8 cellular contexts compared by ENCODE assay signal in genomic region chr12:1661553-1662335, GRCh38. TPM values are rescaled to one million over a fixed set of nuclear protein-coding genes. Genes with fewer than 3 reads are reported as not detected.
A peak's percentile ranks its signal among the peaks of the same experiment; 100 is the strongest.
DNase-seq lines count a peak whose midpoint lies in the region; ATAC-seq and TF ChIP-seq lines count a peak whose summit lies in the region.

No MANE protein-coding gene starts in this region.

- H3K4me3 ChIP-seq in kidney epithelial cell (ENCODE audit: low read depth, low read length), result peak overlapping the region; percentile 43

- H3K36me3 ChIP-seq in kidney epithelial cell (ENCODE audit: control insufficient read depth, insufficient read depth, low read length), result no peaks in the 10 kb centered on the region

- H3K27ac Mint-ChIP-seq in central memory CD8-positive, alpha-beta T cell (ENCODE audit: low read depth), result peak overlapping the region; percentile 74

- peaks cover 11% of the 10 kb centered on the region for H3K36me3 Mint-ChIP-seq in central memory CD8-positive, alpha-beta T cell (ENCODE audit: insufficient read depth)

- peaks cover 28% of the 10 kb centered on the region for H3K4me1 Mint-ChIP-seq in central memory CD8-positive, alpha-beta T cell

- in situ Hi-C loops in GM13977 (cut with MboI; ENCODE audit: low pct_unique_long_range_greater_than_20kb, low sequenced_read_pairs, unreplicated experiment), result no loop called here

- DNase-seq in GM13977 (ENCODE audit: low spot score), result peak; percentile 89
- peak; percentile 45 for DNase-seq in NCI-H2227 treated with DMSO at 0.1 percent for 48 hours (lab: John Stamatoyannopoulos, UW)
- DNase-seq in central memory CD8-positive, alpha-beta T cell (ENCODE audit: low spot score in 2 of 2), result peak; percentile 70 to 86
- DNase-seq in kidney epithelial cell (ENCODE audit: low read depth), result peak; percentile 78
- peak; percentile 60 to 75 (median 69) for DNase-seq in stimulated activated CD4-positive, alpha-beta T cell treated with anti-CD3 and anti-CD28 coated beads, Interleukin-12 subunit alpha, Interleukin-12 subunit beta, amount 100 ng/mL, for 48 hours (ENCODE audit: low read depth in 2 of 3, low spot score in 1 of 3)

- H3K27me3 ChIP-seq in kidney epithelial cell (ENCODE audit: control insufficient read depth, insufficient read depth, low read length), result peaks cover 2% of the 10 kb centered on the region

- no peaks in the 10 kb centered on the region for H3K27me3 Mint-ChIP-seq in central memory CD8-positive, alpha-beta T cell

- no peak for TF ChIP-seq CTCF in GM13977 (IDR thresholded peaks at IDR 0.05; ENCODE audit: extremely low read depth, insufficient read depth, missing control alignments)
- TF ChIP-seq CTCF in kidney epithelial cell (IDR thresholded peaks at IDR 0.05; ENCODE audit: insufficient read depth, low read length, poor library complexity, severe bottlenecking), result no peak

- ATAC-seq in HG03135 (IDR thresholded peaks at IDR 0.05; ENCODE audit: unreplicated experiment) (peak; percentile 56), HG02970 (IDR thresholded peaks at IDR 0.05; ENCODE audit: low FRiP score, unreplicated experiment) (no peak)
- ATAC-seq in activated CD4-positive, CD25-positive, alpha-beta regulatory T cell treated with anti-CD3 and anti-CD28 coated beads, Interleukin-2, amount 50 U/mL, for 24 hours, result peak; percentile 84 to 85
- peak; percentile 87 for ATAC-seq in central memory CD8-positive, alpha-beta T cell (replicated peaks; ENCODE audit: extremely low read depth, poor library complexity, severe bottlenecking)

- no peaks in the 10 kb centered on the region for H3K9me3 Mint-ChIP-seq in central memory CD8-positive, alpha-beta T cell

- H3K4me3 Mint-ChIP-seq in central memory CD8-positive, alpha-beta T cell, result peak overlapping the region; percentile 73

RNA-seq across cellular contexts. Expression of gene ADIPOR2, which starts 29.1 kb away (rescaled TPM):
- 22.7 and 28.7 TPM in 2 replicates for total RNA-seq in kidney epithelial cell

RNA-seq across cellular contexts. Expression of gene WNT5B, which starts 32.7 kb away (rescaled TPM):
- total RNA-seq in kidney epithelial cell, result 26.4 and 28.5 TPM in 2 replicates
